ENCODE assay signal across 10 cellular contexts in the genomic region with DNA sequence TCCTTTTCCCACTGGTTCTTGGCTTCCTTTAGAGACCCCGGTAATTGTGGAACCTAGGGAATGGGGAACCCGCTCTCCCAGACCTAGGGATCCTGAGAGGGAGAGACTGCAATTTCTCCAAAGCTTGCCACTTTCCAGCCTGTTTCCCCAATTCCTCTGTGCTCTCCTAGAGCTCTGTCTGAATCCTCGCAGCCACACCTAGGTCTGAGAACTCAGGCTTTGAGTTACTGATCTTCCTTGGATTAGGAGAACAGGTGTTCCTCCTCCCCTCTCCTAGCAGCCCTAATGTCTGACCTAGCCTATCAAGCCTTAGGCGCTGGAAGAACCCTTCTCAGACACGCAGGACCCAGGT. TPM values are rescaled to one million over a fixed set of nuclear protein-coding genes. Genes with fewer than 3 reads are reported as not detected.
A peak's percentile ranks its signal among the peaks of the same experiment; 100 is the strongest.
DNase-seq lines count a peak whose midpoint lies in the region; ATAC-seq and TF ChIP-seq lines count a peak whose summit lies in the region.
"Had no signal": no experiment of that assay in that cellular context is flagged by ENCODE, and none has a peak within 500 bp of the region (broad histone marks: within the 10 kb centered on the region; RNA-seq: fewer than 3 reads in every experiment).

No MANE protein-coding gene starts in this region.

- peaks cover 14% of the 10 kb centered on the region for H3K36me3 Mint-ChIP-seq in endothelial cell (ENCODE audit: low read depth, unreplicated experiment)

- H3K4me3 Mint-ChIP-seq in endothelial cell (ENCODE audit: unreplicated experiment): no peak overlapping the region

- H3K4me3 ChIP-seq in OCI-LY3 (ENCODE audit: low read length): peak overlapping the region; percentile 86
- H3K4me3 ChIP-seq in retinal pigment epithelial cell (ENCODE audit: low read length): peak overlapping the region; percentile 10

- peaks cover 33% of the 10 kb centered on the region for H3K4me1 Mint-ChIP-seq in endothelial cell (ENCODE audit: unreplicated experiment)

- peak overlapping the region; percentile 100 for H3K4me2 ChIP-seq in OCI-LY3 (ENCODE audit: low read length)

- no peak for ATAC-seq in GM18519 (IDR thresholded peaks at IDR 0.05; ENCODE audit: low FRiP score, unreplicated experiment)

- no peaks in the 10 kb centered on the region for H4K20me1 ChIP-seq in OCI-LY3 (ENCODE audit: insufficient read depth, low read length)

- H3K27me3 Mint-ChIP-seq in endothelial cell (ENCODE audit: unreplicated experiment): peaks cover 15% of the 10 kb centered on the region

- H3K79me2 ChIP-seq in OCI-LY3 (ENCODE audit: low read length): no peaks in the 10 kb centered on the region

- TF ChIP-seq CTCF in OCI-LY3 (IDR thresholded peaks at IDR 0.05; ENCODE audit: low read depth, low read length) (no peak; the same call in 1 of the 2 replicates), endothelial cell (IDR thresholded peaks at IDR 0.05; ENCODE audit: unreplicated experiment) (peak; percentile 46), retinal pigment epithelial cell (conservative IDR thresholded peaks at IDR 0.05; ENCODE audit: low read depth, low read length) (no peak)

- peak; percentile 34 for DNase-seq in NCI-H146 (lab: John Stamatoyannopoulos, UW)
- DNase-seq in NCI-H146 treated with DMSO at 0.1 percent for 48 hours (lab: John Stamatoyannopoulos, UW; ENCODE audit: unreplicated experiment): no peak
- no peak for DNase-seq in endothelial cell (ENCODE audit: low spot score)
- DNase-seq in retinal pigment epithelial cell (ENCODE audit: low read depth): no peak
- no peak for DNase-seq in GDM1 (lab: John Stamatoyannopoulos, UW)
- DNase-seq in NCI-H2081 (lab: John Stamatoyannopoulos, UW): no peak

- no peaks in the 10 kb centered on the region for H3K36me3 ChIP-seq in OCI-LY3 (replicated peaks; ENCODE audit: low read depth, low read length)

- peaks cover 21% of the 10 kb centered on the region for H3K27me3 ChIP-seq in OCI-LY3 (ENCODE audit: low read depth, low read length)

- no peak overlapping the region for H3K9ac ChIP-seq in OCI-LY3 (ENCODE audit: low read length)

- H2AFZ ChIP-seq in OCI-LY3 (ENCODE audit: low read depth, low read length): no peak overlapping the region

- no peaks in the 10 kb centered on the region for H3K9me3 Mint-ChIP-seq in endothelial cell (ENCODE audit: unreplicated experiment)

- H3K9me3 ChIP-seq in OCI-LY3 (ENCODE audit: insufficient read depth, low read length): no peaks in the 10 kb centered on the region

- no peak overlapping the region for H3K27ac ChIP-seq in OCI-LY3 (ENCODE audit: low read length)

- H3K27ac Mint-ChIP-seq in endothelial cell (ENCODE audit: unreplicated experiment): no peak overlapping the region

- 0 out of 2 replicates have a peak, but pooled peaks cover 3% of the 10 kb centered on the region for H3K4me1 ChIP-seq in OCI-LY3 (ENCODE audit: low read length)

RNA-seq across cellular contexts. Expression of a gene that starts 20.0 kb away (rescaled TPM):
- not detected for total RNA-seq in endothelial cell (ENCODE audit: unreplicated experiment)
- total RNA-seq: fibroblast of villous mesenchyme, renal cortical epithelial cell had no signal

RNA-seq across cellular contexts. Expression of a gene that starts 36.9 kb away (rescaled TPM):
- 13.2 TPM for total RNA-seq in endothelial cell (ENCODE audit: unreplicated experiment)

RNA-seq across cellular contexts. Expression of a gene that starts 46.9 kb away (rescaled TPM):
- 171 TPM for total RNA-seq in endothelial cell (ENCODE audit: unreplicated experiment)

RNA-seq across cellular contexts. Expression of a gene that starts 52.9 kb away (rescaled TPM):
- total RNA-seq in endothelial cell (ENCODE audit: unreplicated experiment): 44.4 TPM
